28 cellular contexts compared by ENCODE assay signal in the genomic region with DNA sequence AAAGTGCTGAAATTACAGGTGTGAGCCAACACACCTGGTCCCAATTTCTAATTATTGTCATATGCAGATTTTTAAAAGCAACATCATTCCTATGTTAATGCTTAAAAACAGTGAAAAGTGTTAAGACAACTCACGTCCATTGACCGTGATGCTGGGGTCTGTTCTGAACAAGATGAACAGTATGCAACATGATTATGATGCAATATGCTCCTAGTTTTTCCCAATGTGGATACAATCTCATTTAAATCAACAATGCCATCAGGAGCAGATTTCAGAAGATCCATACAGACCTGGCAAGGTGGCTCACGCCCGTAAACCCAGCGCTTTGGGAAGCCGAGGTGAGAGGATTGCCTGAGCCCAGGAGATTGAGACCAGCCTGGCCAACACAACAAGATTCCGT.
"Had no signal": no experiment of that assay in that cellular context is flagged by ENCODE, and none has a peak within 500 bp of the region (broad histone marks: within the 10 kb centered on the region; RNA-seq: fewer than 3 reads in every experiment).

No MANE protein-coding gene starts in this region.

- H3K27me3 ChIP-seq: adrenal gland, body of pancreas, dorsolateral prefrontal cortex had no signal

- DNase-seq: activated CD4-positive, alpha-beta T cell treated with anti-CD3 and anti-CD28 coated beads for 1 hour; activated CD4-positive, alpha-beta T cell treated with anti-CD3 and anti-CD28 coated beads for 4 hours; activated CD4-positive, alpha-beta T cell treated with anti-CD3 and anti-CD28 coated beads, Interleukin-2, amount 50 U/mL, for 1 hour; activated CD4-positive, alpha-beta T cell treated with anti-CD3 and anti-CD28 coated beads, Interleukin-2, amount 50 U/mL, for 48 hours; activated CD8-positive, alpha-beta memory T cell treated with anti-CD3 and anti-CD28 coated beads for 24 hours; activated effector memory CD4-positive, alpha-beta T cell treated with Interleukin-2 at 50 U/mL for 16 hours; activated gamma-delta T cell treated with Interleukin-2 at 50 U/mL for 16 hours; activated naive CD4-positive, alpha-beta T cell treated with anti-CD3 and anti-CD28 coated beads for 36 hours; activated naive CD8-positive, alpha-beta T cell treated with anti-CD3 and anti-CD28 coated beads for 36 hours; activated T-cell treated with anti-CD3 and anti-CD28 coated beads, Interleukin-2, amount 50 U/mL, for 4 hours; adrenal gland; aorta; body of pancreas; central memory CD4-positive, alpha-beta T cell; cerebellar nuclear complex; effector memory CD4-positive, alpha-beta T cell; endodermal cell; foreskin fibroblast; T-helper 2 cell had no signal

- ATAC-seq: activated CD8-positive, alpha-beta T cell treated with anti-CD3 and anti-CD28 coated beads for 36 hours; activated T-cell treated with anti-CD3 and anti-CD28 coated beads, Interleukin-2, amount 50 U/mL, for 4 hours; activated T-helper 17 cell treated with anti-CD3 and anti-CD28 coated beads, Interleukin-2, amount 50 U/mL, for 72 hours; body of pancreas; esophagus mucosa had no signal

- FAIRE-seq: frontal cortex had no signal

- H3K4me1 Mint-ChIP-seq: activated T-helper 17 cell treated with anti-CD3 and anti-CD28 coated beads, Interleukin-2, amount 50 U/mL, for 72 hours had no signal

- H3K4me1 ChIP-seq: adrenal gland, body of pancreas had no signal

- H3K4me3 Mint-ChIP-seq: activated CD8-positive, alpha-beta T cell treated with anti-CD3 and anti-CD28 coated beads for 36 hours; activated naive CD4-positive, alpha-beta T cell treated with anti-CD3 and anti-CD28 coated beads for 36 hours; activated naive CD4-positive, alpha-beta T cell treated with anti-CD3 and anti-CD28 coated beads, Interleukin-2, amount 50 U/mL, for 24 hours; activated naive CD8-positive, alpha-beta T cell treated with anti-CD3 and anti-CD28 coated beads for 36 hours; activated naive CD8-positive, alpha-beta T cell treated with anti-CD3 and anti-CD28 coated beads, Interleukin-2, amount 50 U/mL, for 24 hours; activated T-cell treated with anti-CD3 and anti-CD28 coated beads, Interleukin-2, amount 50 U/mL, for 4 hours; activated T-helper 17 cell treated with anti-CD3 and anti-CD28 coated beads, Interleukin-2, amount 50 U/mL, for 72 hours; dendritic cell treated with granulocyte-macrophage colony-stimulating factor and Interleukin-4, amounts not matched to agents 40 ng/mL and 50 ng/mL, for 4 days; endodermal cell had no signal

- H3K4me3 ChIP-seq: adrenal gland, body of pancreas, coronary artery, dorsolateral prefrontal cortex had no signal

- H3K36me3 ChIP-seq: adrenal gland had no signal

- H3K9me3 ChIP-seq: adrenal gland, body of pancreas had no signal

- H3K27ac Mint-ChIP-seq: activated CD8-positive, alpha-beta T cell treated with anti-CD3 and anti-CD28 coated beads for 36 hours; activated naive CD4-positive, alpha-beta T cell treated with anti-CD3 and anti-CD28 coated beads for 36 hours; activated naive CD4-positive, alpha-beta T cell treated with anti-CD3 and anti-CD28 coated beads, Interleukin-2, amount 50 U/mL, for 24 hours; activated T-helper 17 cell treated with anti-CD3 and anti-CD28 coated beads, Interleukin-2, amount 50 U/mL, for 72 hours; dendritic cell treated with granulocyte-macrophage colony-stimulating factor and Interleukin-4, amounts not matched to agents 40 ng/mL and 50 ng/mL, for 4 days; endodermal cell had no signal

- H3K9me3 Mint-ChIP-seq: activated T-cell treated with anti-CD3 and anti-CD28 coated beads, Interleukin-2, amount 50 U/mL, for 4 hours; activated T-helper 17 cell treated with anti-CD3 and anti-CD28 coated beads, Interleukin-2, amount 50 U/mL, for 72 hours; dendritic cell treated with granulocyte-macrophage colony-stimulating factor and Interleukin-4, amounts not matched to agents 40 ng/mL and 50 ng/mL, for 4 days had no signal

- H3K27me3 Mint-ChIP-seq: activated CD8-positive, alpha-beta T cell treated with anti-CD3 and anti-CD28 coated beads for 36 hours; activated naive CD4-positive, alpha-beta T cell treated with anti-CD3 and anti-CD28 coated beads, Interleukin-2, amount 50 U/mL, for 24 hours; activated naive CD8-positive, alpha-beta T cell treated with anti-CD3 and anti-CD28 coated beads for 36 hours; activated naive CD8-positive, alpha-beta T cell treated with anti-CD3 and anti-CD28 coated beads, Interleukin-2, amount 50 U/mL, for 24 hours; activated T-helper 17 cell treated with anti-CD3 and anti-CD28 coated beads, Interleukin-2, amount 50 U/mL, for 72 hours; dendritic cell treated with granulocyte-macrophage colony-stimulating factor and Interleukin-4, amounts not matched to agents 40 ng/mL and 50 ng/mL, for 4 days had no signal

- H3K27ac ChIP-seq: adrenal gland, body of pancreas, coronary artery, dorsolateral prefrontal cortex had no signal
